ENCODE assay signal across 22 cellular contexts in genomic region chr12:65414526-65414925, GRCh38.
A peak's percentile ranks its signal among the peaks of the same experiment; 100 is the strongest.
DNase-seq lines count a peak whose midpoint lies in the region; ATAC-seq and TF ChIP-seq lines count a peak whose summit lies in the region.
"Had no signal": no experiment of that assay in that cellular context is flagged by ENCODE, and none has a peak within 500 bp of the region (broad histone marks: within the 10 kb centered on the region; RNA-seq: fewer than 3 reads in every experiment).

No MANE protein-coding gene starts in this region.

- no peak overlapping the region for H3K4me3 ChIP-seq in IMR-90 (ENCODE audit: insufficient read depth, low read depth, low read length)
- no peak overlapping the region for H3K4me3 ChIP-seq in choroid plexus epithelial cell (ENCODE audit: low read depth, low read length)
- H3K4me3 ChIP-seq in neutrophil (ENCODE audit: low read depth in 1 of 2, low read length in 1 of 2) = no peak overlapping the region
- H3K4me3 ChIP-seq: K562 had no signal

- no peak overlapping the region for H2AFZ ChIP-seq in IMR-90 (replicated peaks; ENCODE audit: low read length, poor library complexity)

- dilution Hi-C loops in IMR-90 (cut with HindIII; ENCODE audit: low sequenced_read_pairs, unreplicated experiment) = no loop called here

- no peak overlapping the region for H3K4me2 ChIP-seq in IMR-90 (ENCODE audit: low read depth, low read length)
- H3K4me2 ChIP-seq: SK-N-SH had no signal

- no peak for TF ChIP-seq POLR2A in IMR-90 (IDR thresholded peaks at IDR 0.05; ENCODE audit: low read depth, low read length)

- peak; percentile 15 for DNase-seq in GF-D8 (lab: John Stamatoyannopoulos, UW)
- DNase-seq in IMR-90 = peak; percentile 36
- peak; percentile 34 for DNase-seq in choroid plexus epithelial cell (ENCODE audit: low read depth)
- DNase-seq in HT-29 (ENCODE audit: low spot score) = no peak
- no peak for DNase-seq in SW480 (ENCODE audit: low spot score)
- no peak for DNase-seq in AML-193 (lab: John Stamatoyannopoulos, UW)
- DNase-seq: Calu3; CD8-positive, alpha-beta memory T cell; DMS153; GDM1; NCI-H1105 treated with DMSO at 0.1 percent for 48 hours; NCI-H2029 treated with DMSO at 0.1 percent for 48 hours; NCI-H345; NCI-H524; NCI-H774; NK-92 treated with Interleukin-12 subunit alpha and Interleukin-12 subunit beta, amount 100 ng/mL, for 24 hours; SIG-M5; SK-N-SH had no signal

- no peak overlapping the region for H2BK120ac ChIP-seq in IMR-90 (ENCODE audit: low read depth, low read length)

- no peak overlapping the region for H4K5ac ChIP-seq in IMR-90 (ENCODE audit: low read depth, low read length)

- TF ChIP-seq CTCF in IMR-90 (conservative IDR thresholded peaks at IDR 0.05; ENCODE audit: low read depth, low read length) (no peak), choroid plexus epithelial cell (conservative IDR thresholded peaks at IDR 0.05; ENCODE audit: low read depth, low read length) (no peak), neutrophil (IDR thresholded peaks at IDR 0.05) (no peak)

- H3K36me3 ChIP-seq in IMR-90 (ENCODE audit: control insufficient read depth, insufficient read depth, low read length) (peaks cover 7% of the 10 kb centered on the region), neutrophil (no peaks in the 10 kb centered on the region)

- ATAC-seq in IMR-90 (ENCODE audit: low read depth) = no peak
- ATAC-seq: K562, Panc1 had no signal

- in situ Hi-C loops in IMR-90 (cut with MboI; ENCODE audit: low sequenced_read_pairs) = no loop called here

- no peak overlapping the region for H3K18ac ChIP-seq in IMR-90 (ENCODE audit: low read depth, low read length)

- intact Hi-C loops in IMR-90 (cut with micrococcal nuclease) = no loop called here

- POLR2A ChIA-PET in IMR-90 (lab: Charles Lee; ENCODE audit: unreplicated experiment) = no interaction called here

- H3K56ac ChIP-seq in IMR-90 (ENCODE audit: extremely low read depth, insufficient read depth, low read length) = no peak overlapping the region

- no peak overlapping the region for H3K14ac ChIP-seq in IMR-90 (replicated peaks; ENCODE audit: low read depth, low read length)

- no CpG with 5 or more reads among the region's 5 CpGs for WGBS in IMR-90 (ENCODE audit: extremely low coverage in 2 of 2, insufficient read length in 1 of 2), 2 experiments

- H3K4ac ChIP-seq in IMR-90 (ENCODE audit: low read depth, low read length) = no peak overlapping the region

- no peak for TF ChIP-seq RAD21 in IMR-90 (IDR thresholded peaks at IDR 0.05; ENCODE audit: low read length)

- H4K91ac ChIP-seq in IMR-90 (ENCODE audit: insufficient read depth, low read depth, low read length) = no peak overlapping the region

- no peak overlapping the region for H2AK5ac ChIP-seq in IMR-90 (ENCODE audit: low read depth, low read length)

- H3K4me1 ChIP-seq in IMR-90 (ENCODE audit: control insufficient read depth, insufficient read depth, low read length) (peaks cover 6% of the 10 kb centered on the region; the same call in 1 of the 2 replicates), neutrophil (ENCODE audit: control insufficient read depth in 1 of 2, insufficient read depth in 1 of 2, low read depth in 1 of 2, low read length in 1 of 2) (peaks cover 35 to 46% of the 10 kb centered on the region in 2 experiments)

- H3K79me1 ChIP-seq in IMR-90 (ENCODE audit: low read depth in 1 of 2, low read length in 2 of 2) = peaks cover 22 to 30% of the 10 kb centered on the region in 2 experiments

- 0 out of 2 replicates have a peak, but pooled peaks cover 2% of the 10 kb centered on the region for H3K9me1 ChIP-seq in IMR-90 (ENCODE audit: insufficient read depth, low read length)

- H3K27me3 ChIP-seq in IMR-90 (ENCODE audit: control insufficient read depth, insufficient read depth, low read length) (no peaks in the 10 kb centered on the region), neutrophil (no peaks in the 10 kb centered on the region)

- no peak overlapping the region for H2AK9ac ChIP-seq in IMR-90 (replicated peaks; ENCODE audit: low read depth, low read length, poor library complexity)

- no peaks in the 10 kb centered on the region for H4K20me1 ChIP-seq in IMR-90 (ENCODE audit: insufficient read depth, low read length)

- H3K9ac ChIP-seq in IMR-90 (ENCODE audit: low read depth, low read length) = no peak overlapping the region
- H3K9ac ChIP-seq: SK-N-SH had no signal

- CTCF ChIA-PET in IMR-90 (lab: Yijun Ruan, JAX) = no interaction called here

- H3K23ac ChIP-seq in IMR-90 (ENCODE audit: low read depth, low read length) = no peak overlapping the region

- no peak overlapping the region for H2BK5ac ChIP-seq in IMR-90 (ENCODE audit: low read depth, low read length, poor library complexity, severe bottlenecking)

- no peaks in the 10 kb centered on the region; the same call in 1 of the 2 replicates for H3K9me3 ChIP-seq in IMR-90 (ENCODE audit: control insufficient read depth, insufficient read depth, low read length)
- no peaks in the 10 kb centered on the region for H3K9me3 ChIP-seq in neutrophil
- H3K9me3 ChIP-seq: SK-N-SH had no signal

- no peak overlapping the region; the same call in 2 of the 3 replicates for H2BK15ac ChIP-seq in IMR-90 (ENCODE audit: low read depth, low read length)

- no peak overlapping the region for H4K8ac ChIP-seq in IMR-90 (ENCODE audit: low read depth in 2 of 2, low read length in 2 of 2)

- no peak overlapping the region for H3K27ac ChIP-seq in IMR-90 (ENCODE audit: insufficient read depth, low read length)
- H3K27ac ChIP-seq in neutrophil = peak overlapping the region; percentile 53
- H3K27ac ChIP-seq: C4-2B had no signal

- BruUV-seq in IMR-90 (replicated peaks; lab: Mats Ljungman, UMichigan) = no TSS peak

- H2BK20ac ChIP-seq in IMR-90 (ENCODE audit: low read depth, low read length) = no peak overlapping the region

TF ChIP-seq in IMR-90, 13 proteins besides CTCF, POLR2A, EP300 and RAD21:
- TF ChIP-seq CEBPB (IDR thresholded peaks at IDR 0.05; ENCODE audit: low read depth, low read length) (peak; percentile 24; the same call in 1 of the 2 replicates), SMC3 (IDR thresholded peaks at IDR 0.05; ENCODE audit: low read depth, low read length) (no peak), MAZ (IDR thresholded peaks at IDR 0.05; ENCODE audit: borderline replicate concordance, low read depth, low read length) (no peak), MXI1 (IDR thresholded peaks at IDR 0.05; ENCODE audit: borderline replicate concordance, low read depth, low read length) (no peak), CHD1 (IDR thresholded peaks at IDR 0.05; ENCODE audit: low read depth, low read length) (no peak), USF2 (IDR thresholded peaks at IDR 0.05; ENCODE audit: low read depth, low read length) (peak; percentile 31; the same call in 1 of the 2 replicates)

Comparison
In these comparisons a context has a peak if more than half of its experiments do, and no peak if none do; other contexts are left out.
1. DNase-seq: peak in GF-D8 (single experiment), IMR-90 (single experiment) and choroid plexus epithelial cell (single experiment); none in HT-29 (single experiment), SW480 (single experiment) and AML-193 (0 of 2).